In genomic region chr20:63319164-63320040, GRCh38 we compare ENCODE assay signal across 13 cellular contexts. TPM values are rescaled to one million over a fixed set of nuclear protein-coding genes. Genes with fewer than 3 reads are reported as not detected.
"Had no signal": no experiment of that assay in that cellular context is flagged by ENCODE, and none has a peak within 500 bp of the region (broad histone marks: within the 10 kb centered on the region; RNA-seq: fewer than 3 reads in every experiment).

No MANE protein-coding gene starts in this region.

- DNase-seq: activated CD4-positive, alpha-beta T cell treated with anti-CD3 and anti-CD28 coated beads for 48 hours; activated T-cell treated with anti-CD3 and anti-CD28 coated beads for 4 hours; amniotic stem cell; mesendoderm; T1000; thyroid gland had no signal

- H3K27ac ChIP-seq: esophagus muscularis mucosa, left lung, pancreas, RWPE1, thyroid gland, VCaP had no signal

- H3K36me3 ChIP-seq: esophagus muscularis mucosa, left lung, pancreas, thyroid gland had no signal

- H3K4me3 ChIP-seq: esophagus muscularis mucosa, left lung, pancreas, smooth muscle cell, thyroid gland had no signal

- H3K9me3 ChIP-seq: esophagus muscularis mucosa, left lung, pancreas, thyroid gland had no signal

- H3K27me3 ChIP-seq: pancreas, thyroid gland had no signal

- ATAC-seq: left lung, pancreas had no signal

- H3K4me1 ChIP-seq: left lung, pancreas had no signal

RNA-seq across cellular contexts. Expression of gene COL20A1, which starts 26.4 kb away (rescaled TPM):
- total RNA-seq: left lung, pancreas had no signal

RNA-seq across cellular contexts. Expression of gene CHRNA4, which starts 41.7 kb away (rescaled TPM):
- total RNA-seq: esophagus muscularis mucosa, fibroblast of villous mesenchyme, left lung, smooth muscle cell had no signal
